ENCODE assay signal across 1 cellular context in the genomic region with DNA sequence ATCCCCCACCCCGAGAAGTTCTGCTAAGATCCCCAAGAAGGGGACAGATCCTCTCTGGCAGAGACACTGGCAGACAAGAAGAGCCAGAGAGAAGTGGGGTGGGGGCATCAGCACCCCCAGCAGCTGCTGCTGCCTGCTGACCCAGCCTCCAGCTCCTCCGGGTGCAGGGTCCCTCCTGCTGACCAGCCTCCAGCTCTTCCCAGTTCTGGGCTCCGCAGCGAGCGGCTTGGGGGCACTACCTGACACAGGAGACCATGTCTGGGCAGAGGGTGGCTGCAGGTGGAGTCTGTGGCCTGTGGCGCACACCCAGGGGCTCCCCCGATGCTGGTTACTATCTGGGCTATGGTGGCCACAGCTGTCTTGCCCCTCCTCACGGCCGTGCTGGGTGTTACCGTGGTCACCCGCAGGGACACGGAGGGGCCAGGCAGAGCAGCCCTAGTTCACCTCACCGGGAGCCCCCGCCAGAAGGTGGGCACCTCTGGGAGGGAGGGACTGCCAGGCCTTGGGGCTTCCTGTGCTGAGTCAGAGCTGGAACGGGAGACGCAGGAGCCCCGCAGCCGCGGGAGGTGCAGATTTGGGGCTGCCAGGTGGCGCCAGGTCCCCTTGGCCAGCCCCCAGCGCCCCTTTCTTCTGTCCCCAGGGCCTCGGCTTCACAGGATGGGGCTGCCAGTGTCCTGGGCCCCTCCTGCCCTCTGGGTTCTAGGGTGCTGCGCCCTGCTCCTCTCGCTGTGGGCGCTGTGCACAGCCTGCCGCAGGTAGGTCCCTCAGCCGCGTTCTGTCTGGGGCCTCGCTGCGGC.
TF ChIP-seq lines count a peak whose summit lies in the region.

No MANE protein-coding gene starts in this region.

TF ChIP-seq in HepG2, 621 proteins besides CTCF, POLR2A, EP300 and RAD21 (continued from another document and continues in another):
- TF ChIP-seq, protein P1, sequence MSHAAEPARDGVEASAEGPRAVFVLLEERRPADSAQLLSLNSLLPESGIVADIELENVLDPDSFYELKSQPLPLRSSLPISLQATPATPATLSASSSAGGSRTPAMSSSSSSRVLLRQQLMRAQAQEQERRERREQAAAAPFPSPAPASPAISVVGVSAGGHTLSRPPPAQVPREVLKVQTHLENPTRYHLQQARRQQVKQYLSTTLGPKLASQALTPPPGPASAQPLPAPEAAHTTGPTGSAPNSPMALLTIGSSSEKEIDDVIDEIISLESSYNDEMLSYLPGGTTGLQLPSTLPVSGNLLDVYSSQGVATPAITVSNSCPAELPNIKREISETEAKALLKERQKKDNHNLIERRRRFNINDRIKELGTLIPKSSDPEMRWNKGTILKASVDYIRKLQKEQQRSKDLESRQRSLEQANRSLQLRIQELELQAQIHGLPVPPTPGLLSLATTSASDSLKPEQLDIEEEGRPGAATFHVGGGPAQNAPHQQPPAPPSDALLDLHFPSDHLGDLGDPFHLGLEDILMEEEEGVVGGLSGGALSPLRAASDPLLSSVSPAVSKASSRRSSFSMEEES (CRISPR knock-in tag; IDR thresholded peaks at IDR 0.05): no peak
- TF ChIP-seq GZF1 (CRISPR knock-in tag; IDR thresholded peaks at IDR 0.05) (0 out of 2 replicates have a peak, but pooled peaks have one; percentile 54), CEBPG (CRISPR knock-in tag; IDR thresholded peaks at IDR 0.05) (0 out of 2 replicates have a peak, but pooled peaks have one; percentile 1), SIN3A (IDR thresholded peaks at IDR 0.05; ENCODE audit: borderline replicate concordance, low read depth, low read length) (peak; percentile 34; the same call in 1 of the 2 replicates), ZNF441 (CRISPR knock-in tag; IDR thresholded peaks at IDR 0.05; ENCODE audit: borderline replicate concordance) (no peak), DR1 (CRISPR knock-in tag; IDR thresholded peaks at IDR 0.05) (peak; percentile 57), ISL2 (CRISPR knock-in tag; IDR thresholded peaks at IDR 0.05) (no peak; the same call in 1 of the 2 replicates), LCORL (IDR thresholded peaks at IDR 0.05) (no peak), LCORL (CRISPR knock-in tag; IDR thresholded peaks at IDR 0.05) (peak; percentile 68; the same call in 1 of the 2 replicates), THAP11 (CRISPR knock-in tag; IDR thresholded peaks at IDR 0.05) (no peak), ZNF569 (CRISPR knock-in tag; IDR thresholded peaks at IDR 0.05; ENCODE audit: borderline replicate concordance) (no peak), ZNF782 (CRISPR knock-in tag; IDR thresholded peaks at IDR 0.05; ENCODE audit: borderline replicate concordance) (peak; percentile 63), ZBTB42 (CRISPR knock-in tag; IDR thresholded peaks at IDR 0.05) (0 out of 2 replicates have a peak, but pooled peaks have one; percentile 54), HNRNPL (IDR thresholded peaks at IDR 0.05; ENCODE audit: low read depth, low read length) (peak; percentile 91), HOXD1 (CRISPR knock-in tag; IDR thresholded peaks at IDR 0.05) (no peak), CHD4 (IDR thresholded peaks at IDR 0.05; ENCODE audit: borderline replicate concordance, low read length) (no peak), ZNF772 (CRISPR knock-in tag; IDR thresholded peaks at IDR 0.05) (peak; percentile 82; the same call in 1 of the 2 replicates), ZNF792 (CRISPR knock-in tag; IDR thresholded peaks at IDR 0.05) (peak; percentile 52; the same call in 1 of the 2 replicates), ZNF350 (CRISPR knock-in tag; IDR thresholded peaks at IDR 0.05; ENCODE audit: borderline replicate concordance, low read depth) (no peak), SRSF1 (optimal IDR thresholded peaks at IDR 0.05; ENCODE audit: low read depth, low read length) (peak; percentile 61), AGO1 (IDR thresholded peaks at IDR 0.05; ENCODE audit: low read depth, low read length, poor library complexity, severe bottlenecking) (peak; percentile 97), SOX6 (IDR thresholded peaks at IDR 0.05) (no peak), SOX6 (CRISPR knock-in tag; IDR thresholded peaks at IDR 0.05) (no peak), ZNF616 (CRISPR knock-in tag; IDR thresholded peaks at IDR 0.05; ENCODE audit: low read depth) (peak; percentile 18; the same call in 1 of the 2 replicates), FIP1L1 (IDR thresholded peaks at IDR 0.05; ENCODE audit: borderline replicate concordance, insufficient read depth, low read depth, low read length) (peak; percentile 90; the same call in 1 of the 2 replicates), ELF1 (CRISPR knock-in tag; IDR thresholded peaks at IDR 0.05) (peak; percentile 21), MTF2 (CRISPR knock-in tag; IDR thresholded peaks at IDR 0.05; ENCODE audit: borderline replicate concordance) (no peak), NCOA2 (CRISPR knock-in tag; IDR thresholded peaks at IDR 0.05) (peak; percentile 6; the same call in 1 of the 2 replicates), HNRNPLL (IDR thresholded peaks at IDR 0.05; ENCODE audit: low read depth, low read length, poor library complexity, severe bottlenecking) (peak; percentile 48), KLF12 (CRISPR knock-in tag; IDR thresholded peaks at IDR 0.05; ENCODE audit: borderline replicate concordance) (no peak), ZNF761 (CRISPR knock-in tag; conservative IDR thresholded peaks at IDR 0.05) (no peak), GABPB1 (CRISPR knock-in tag; IDR thresholded peaks at IDR 0.05) (peak; percentile 60), ZBTB7A (CRISPR knock-in tag; IDR thresholded peaks at IDR 0.05) (peak; percentile 88; the same call in 1 of the 2 replicates), EED (CRISPR knock-in tag; IDR thresholded peaks at IDR 0.05) (peak; percentile 77), ZFP1 (CRISPR knock-in tag; IDR thresholded peaks at IDR 0.05) (no peak; the same call in 1 of the 2 replicates), BCL6 (CRISPR knock-in tag; IDR thresholded peaks at IDR 0.05) (0 out of 2 replicates have a peak, but pooled peaks have one; percentile 6), POLR2G (IDR thresholded peaks at IDR 0.05; ENCODE audit: low read depth, low read length) (peak; percentile 63; the same call in 1 of the 2 replicates)
- TF ChIP-seq, protein P2, sequence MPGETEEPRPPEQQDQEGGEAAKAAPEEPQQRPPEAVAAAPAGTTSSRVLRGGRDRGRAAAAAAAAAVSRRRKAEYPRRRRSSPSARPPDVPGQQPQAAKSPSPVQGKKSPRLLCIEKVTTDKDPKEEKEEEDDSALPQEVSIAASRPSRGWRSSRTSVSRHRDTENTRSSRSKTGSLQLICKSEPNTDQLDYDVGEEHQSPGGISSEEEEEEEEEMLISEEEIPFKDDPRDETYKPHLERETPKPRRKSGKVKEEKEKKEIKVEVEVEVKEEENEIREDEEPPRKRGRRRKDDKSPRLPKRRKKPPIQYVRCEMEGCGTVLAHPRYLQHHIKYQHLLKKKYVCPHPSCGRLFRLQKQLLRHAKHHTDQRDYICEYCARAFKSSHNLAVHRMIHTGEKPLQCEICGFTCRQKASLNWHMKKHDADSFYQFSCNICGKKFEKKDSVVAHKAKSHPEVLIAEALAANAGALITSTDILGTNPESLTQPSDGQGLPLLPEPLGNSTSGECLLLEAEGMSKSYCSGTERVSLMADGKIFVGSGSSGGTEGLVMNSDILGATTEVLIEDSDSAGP (CRISPR knock-in tag; IDR thresholded peaks at IDR 0.05; ENCODE audit: borderline replicate concordance): peak; percentile 73
- TF ChIP-seq, protein P3, sequence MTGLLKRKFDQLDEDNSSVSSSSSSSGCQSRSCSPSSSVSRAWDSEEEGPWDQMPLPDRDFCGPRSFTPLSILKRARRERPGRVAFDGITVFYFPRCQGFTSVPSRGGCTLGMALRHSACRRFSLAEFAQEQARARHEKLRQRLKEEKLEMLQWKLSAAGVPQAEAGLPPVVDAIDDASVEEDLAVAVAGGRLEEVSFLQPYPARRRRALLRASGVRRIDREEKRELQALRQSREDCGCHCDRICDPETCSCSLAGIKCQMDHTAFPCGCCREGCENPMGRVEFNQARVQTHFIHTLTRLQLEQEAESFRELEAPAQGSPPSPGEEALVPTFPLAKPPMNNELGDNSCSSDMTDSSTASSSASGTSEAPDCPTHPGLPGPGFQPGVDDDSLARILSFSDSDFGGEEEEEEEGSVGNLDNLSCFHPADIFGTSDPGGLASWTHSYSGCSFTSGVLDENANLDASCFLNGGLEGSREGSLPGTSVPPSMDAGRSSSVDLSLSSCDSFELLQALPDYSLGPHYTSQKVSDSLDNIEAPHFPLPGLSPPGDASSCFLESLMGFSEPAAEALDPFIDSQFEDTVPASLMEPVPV (CRISPR knock-in tag; IDR thresholded peaks at IDR 0.05): peak; percentile 41; the same call in 1 of the 2 replicates
- TF ChIP-seq, protein P4, sequence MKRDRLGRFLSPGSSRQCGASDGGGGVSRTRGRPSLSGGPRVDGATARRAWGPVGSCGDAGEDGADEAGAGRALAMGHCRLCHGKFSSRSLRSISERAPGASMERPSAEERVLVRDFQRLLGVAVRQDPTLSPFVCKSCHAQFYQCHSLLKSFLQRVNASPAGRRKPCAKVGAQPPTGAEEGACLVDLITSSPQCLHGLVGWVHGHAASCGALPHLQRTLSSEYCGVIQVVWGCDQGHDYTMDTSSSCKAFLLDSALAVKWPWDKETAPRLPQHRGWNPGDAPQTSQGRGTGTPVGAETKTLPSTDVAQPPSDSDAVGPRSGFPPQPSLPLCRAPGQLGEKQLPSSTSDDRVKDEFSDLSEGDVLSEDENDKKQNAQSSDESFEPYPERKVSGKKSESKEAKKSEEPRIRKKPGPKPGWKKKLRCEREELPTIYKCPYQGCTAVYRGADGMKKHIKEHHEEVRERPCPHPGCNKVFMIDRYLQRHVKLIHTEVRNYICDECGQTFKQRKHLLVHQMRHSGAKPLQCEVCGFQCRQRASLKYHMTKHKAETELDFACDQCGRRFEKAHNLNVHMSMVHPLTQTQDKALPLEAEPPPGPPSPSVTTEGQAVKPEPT (CRISPR knock-in tag; IDR thresholded peaks at IDR 0.05; ENCODE audit: low read depth): peak; percentile 18; the same call in 1 of the 2 replicates
- TF ChIP-seq, protein P5, sequence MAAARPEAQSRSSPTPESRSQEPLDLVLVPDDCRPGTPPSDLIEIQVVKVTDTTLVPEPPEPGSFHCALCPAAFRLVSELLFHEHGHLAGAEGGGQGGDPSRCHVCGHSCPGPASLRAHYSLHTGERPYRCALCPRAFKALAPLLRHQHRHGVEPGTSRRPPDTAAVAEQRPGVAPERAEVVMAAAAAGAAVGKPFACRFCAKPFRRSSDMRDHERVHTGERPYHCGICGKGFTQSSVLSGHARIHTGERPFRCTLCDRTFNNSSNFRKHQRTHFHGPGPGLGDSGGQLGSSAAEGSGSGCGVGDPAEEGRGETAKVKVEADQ (CRISPR knock-in tag; IDR thresholded peaks at IDR 0.05; ENCODE audit: borderline replicate concordance): 0 out of 2 replicates have a peak, but pooled peaks have one; percentile 19
- TF ChIP-seq, protein P6, sequence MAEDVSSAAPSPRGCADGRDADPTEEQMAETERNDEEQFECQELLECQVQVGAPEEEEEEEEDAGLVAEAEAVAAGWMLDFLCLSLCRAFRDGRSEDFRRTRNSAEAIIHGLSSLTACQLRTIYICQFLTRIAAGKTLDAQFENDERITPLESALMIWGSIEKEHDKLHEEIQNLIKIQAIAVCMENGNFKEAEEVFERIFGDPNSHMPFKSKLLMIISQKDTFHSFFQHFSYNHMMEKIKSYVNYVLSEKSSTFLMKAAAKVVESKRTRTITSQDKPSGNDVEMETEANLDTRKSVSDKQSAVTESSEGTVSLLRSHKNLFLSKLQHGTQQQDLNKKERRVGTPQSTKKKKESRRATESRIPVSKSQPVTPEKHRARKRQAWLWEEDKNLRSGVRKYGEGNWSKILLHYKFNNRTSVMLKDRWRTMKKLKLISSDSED (CRISPR knock-in tag; IDR thresholded peaks at IDR 0.05): peak; percentile 89; the same call in 1 of the 2 replicates
- TF ChIP-seq, protein P7, sequence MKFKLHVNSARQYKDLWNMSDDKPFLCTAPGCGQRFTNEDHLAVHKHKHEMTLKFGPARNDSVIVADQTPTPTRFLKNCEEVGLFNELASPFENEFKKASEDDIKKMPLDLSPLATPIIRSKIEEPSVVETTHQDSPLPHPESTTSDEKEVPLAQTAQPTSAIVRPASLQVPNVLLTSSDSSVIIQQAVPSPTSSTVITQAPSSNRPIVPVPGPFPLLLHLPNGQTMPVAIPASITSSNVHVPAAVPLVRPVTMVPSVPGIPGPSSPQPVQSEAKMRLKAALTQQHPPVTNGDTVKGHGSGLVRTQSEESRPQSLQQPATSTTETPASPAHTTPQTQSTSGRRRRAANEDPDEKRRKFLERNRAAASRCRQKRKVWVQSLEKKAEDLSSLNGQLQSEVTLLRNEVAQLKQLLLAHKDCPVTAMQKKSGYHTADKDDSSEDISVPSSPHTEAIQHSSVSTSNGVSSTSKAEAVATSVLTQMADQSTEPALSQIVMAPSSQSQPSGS (CRISPR knock-in tag; IDR thresholded peaks at IDR 0.05): 0 out of 2 replicates have a peak, but pooled peaks have one; percentile 17
- TF ChIP-seq, protein P8, sequence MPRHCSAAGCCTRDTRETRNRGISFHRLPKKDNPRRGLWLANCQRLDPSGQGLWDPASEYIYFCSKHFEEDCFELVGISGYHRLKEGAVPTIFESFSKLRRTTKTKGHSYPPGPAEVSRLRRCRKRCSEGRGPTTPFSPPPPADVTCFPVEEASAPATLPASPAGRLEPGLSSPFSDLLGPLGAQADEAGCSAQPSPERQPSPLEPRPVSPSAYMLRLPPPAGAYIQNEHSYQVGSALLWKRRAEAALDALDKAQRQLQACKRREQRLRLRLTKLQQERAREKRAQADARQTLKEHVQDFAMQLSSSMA (CRISPR knock-in tag; IDR thresholded peaks at IDR 0.05): peak; percentile 15; the same call in 1 of the 2 replicates
- TF ChIP-seq, protein P9, sequence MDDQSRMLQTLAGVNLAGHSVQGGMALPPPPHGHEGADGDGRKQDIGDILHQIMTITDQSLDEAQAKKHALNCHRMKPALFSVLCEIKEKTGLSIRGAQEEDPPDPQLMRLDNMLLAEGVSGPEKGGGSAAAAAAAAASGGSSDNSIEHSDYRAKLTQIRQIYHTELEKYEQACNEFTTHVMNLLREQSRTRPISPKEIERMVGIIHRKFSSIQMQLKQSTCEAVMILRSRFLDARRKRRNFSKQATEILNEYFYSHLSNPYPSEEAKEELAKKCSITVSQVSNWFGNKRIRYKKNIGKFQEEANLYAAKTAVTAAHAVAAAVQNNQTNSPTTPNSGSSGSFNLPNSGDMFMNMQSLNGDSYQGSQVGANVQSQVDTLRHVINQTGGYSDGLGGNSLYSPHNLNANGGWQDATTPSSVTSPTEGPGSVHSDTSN (CRISPR knock-in tag; IDR thresholded peaks at IDR 0.05; ENCODE audit: borderline replicate concordance): no peak
- TF ChIP-seq, protein P10, sequence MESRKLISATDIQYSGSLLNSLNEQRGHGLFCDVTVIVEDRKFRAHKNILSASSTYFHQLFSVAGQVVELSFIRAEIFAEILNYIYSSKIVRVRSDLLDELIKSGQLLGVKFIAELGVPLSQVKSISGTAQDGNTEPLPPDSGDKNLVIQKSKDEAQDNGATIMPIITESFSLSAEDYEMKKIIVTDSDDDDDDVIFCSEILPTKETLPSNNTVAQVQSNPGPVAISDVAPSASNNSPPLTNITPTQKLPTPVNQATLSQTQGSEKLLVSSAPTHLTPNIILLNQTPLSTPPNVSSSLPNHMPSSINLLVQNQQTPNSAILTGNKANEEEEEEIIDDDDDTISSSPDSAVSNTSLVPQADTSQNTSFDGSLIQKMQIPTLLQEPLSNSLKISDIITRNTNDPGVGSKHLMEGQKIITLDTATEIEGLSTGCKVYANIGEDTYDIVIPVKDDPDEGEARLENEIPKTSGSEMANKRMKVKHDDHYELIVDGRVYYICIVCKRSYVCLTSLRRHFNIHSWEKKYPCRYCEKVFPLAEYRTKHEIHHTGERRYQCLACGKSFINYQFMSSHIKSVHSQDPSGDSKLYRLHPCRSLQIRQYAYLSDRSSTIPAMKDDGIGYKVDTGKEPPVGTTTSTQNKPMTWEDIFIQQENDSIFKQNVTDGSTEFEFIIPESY (CRISPR knock-in tag; IDR thresholded peaks at IDR 0.05): peak; percentile 17
- TF ChIP-seq, protein P11, sequence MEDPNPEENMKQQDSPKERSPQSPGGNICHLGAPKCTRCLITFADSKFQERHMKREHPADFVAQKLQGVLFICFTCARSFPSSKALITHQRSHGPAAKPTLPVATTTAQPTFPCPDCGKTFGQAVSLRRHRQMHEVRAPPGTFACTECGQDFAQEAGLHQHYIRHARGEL (CRISPR knock-in tag; IDR thresholded peaks at IDR 0.05): 0 out of 2 replicates have a peak, but pooled peaks have one; percentile 21
